Comparison of ENCODE assay signal across 8 cellular contexts in the genomic region with DNA sequence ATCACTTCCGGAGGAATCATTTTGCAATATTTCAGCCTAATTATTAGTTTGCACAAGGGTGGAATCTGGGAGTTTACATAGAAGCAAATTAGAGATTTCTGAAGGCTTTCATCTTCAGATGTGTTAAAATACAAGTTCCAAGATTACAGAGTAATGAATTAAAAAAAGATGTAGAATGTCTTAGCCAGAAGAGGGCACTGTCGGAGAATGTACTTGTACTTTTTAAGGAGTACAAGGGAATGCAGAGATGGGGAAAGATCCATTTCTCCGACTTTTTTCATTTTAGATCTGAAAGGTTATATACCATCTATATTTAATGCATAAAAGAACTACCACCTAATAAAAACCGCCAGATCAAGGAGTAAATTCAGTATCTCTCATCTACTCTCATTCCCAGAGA. TPM values are rescaled to one million over a fixed set of nuclear protein-coding genes. Genes with fewer than 3 reads are reported as not detected.
DNase-seq lines count a peak whose midpoint lies in the region; ATAC-seq and TF ChIP-seq lines count a peak whose summit lies in the region.

No MANE protein-coding gene starts in this region.

- H3K4me3 ChIP-seq in H7 (ENCODE audit: insufficient read depth, low read depth, low read length): no peak overlapping the region
- H3K4me3 ChIP-seq in left lung: no peak overlapping the region
- no peak overlapping the region for H3K4me3 ChIP-seq in MG63

- peak overlapping the region; percentile 56 for H3K27ac Mint-ChIP-seq in activated T-helper 17 cell treated with anti-CD3 and anti-CD28 coated beads, Interleukin-2, amount 50 U/mL, for 72 hours

- TF ChIP-seq CTCF in left lung (IDR thresholded peaks at IDR 0.05): peak in 1 of 2 donors; percentile 24

- H3K9me3 ChIP-seq in left lung: no peaks in the 10 kb centered on the region
- no peaks in the 10 kb centered on the region for H3K9me3 ChIP-seq in MG63

- no peak for ATAC-seq in activated T-helper 17 cell treated with anti-CD3 and anti-CD28 coated beads, Interleukin-2, amount 50 U/mL, for 72 hours (replicated peaks)
- ATAC-seq in left lung: peak; percentile 71
- no peak for ATAC-seq in GM21717 (IDR thresholded peaks at IDR 0.05; ENCODE audit: unreplicated experiment)
- ATAC-seq in GM19452 (IDR thresholded peaks at IDR 0.05; ENCODE audit: unreplicated experiment): no peak

- no peak overlapping the region for H3K4me3 Mint-ChIP-seq in activated T-helper 17 cell treated with anti-CD3 and anti-CD28 coated beads, Interleukin-2, amount 50 U/mL, for 72 hours

- peaks cover 4% of the 10 kb centered on the region for H3K4me1 Mint-ChIP-seq in activated T-helper 17 cell treated with anti-CD3 and anti-CD28 coated beads, Interleukin-2, amount 50 U/mL, for 72 hours

- H3K27me3 ChIP-seq in H7 (ENCODE audit: control insufficient read depth, insufficient read depth, low read length) (no peaks in the 10 kb centered on the region), left lung (no peaks in the 10 kb centered on the region), MG63 (no peaks in the 10 kb centered on the region)

- DNase-seq in AML-193 (lab: John Stamatoyannopoulos, UW) (peak; percentile 43 to 44), H7 (peak; percentile 28), left lung (no peak), retina (no peak), MG63 (no peak)

- no peaks in the 10 kb centered on the region for H3K4me1 ChIP-seq in left lung

- intact Hi-C loops in left lung (cut with DNase I): loop anchor here in 1 of 2 donors (5.0 kb wide), 1 partner anchor 218 kb away; no protein-coding TSS in a partner anchor

- H3K36me3 Mint-ChIP-seq in activated T-helper 17 cell treated with anti-CD3 and anti-CD28 coated beads, Interleukin-2, amount 50 U/mL, for 72 hours (ENCODE audit: low read depth): peaks cover 94% of the 10 kb centered on the region

- H3K36me3 ChIP-seq in H7 (replicated peaks; ENCODE audit: control insufficient read depth, insufficient read depth, low read length) (peaks cover 14% of the 10 kb centered on the region), left lung (peaks cover 4 to 80% of the 10 kb centered on the region in 2 donors), MG63 (peaks cover 87% of the 10 kb centered on the region)

- H3K27ac ChIP-seq in left lung: no peak overlapping the region

- H3K27me3 Mint-ChIP-seq in activated T-helper 17 cell treated with anti-CD3 and anti-CD28 coated beads, Interleukin-2, amount 50 U/mL, for 72 hours: no peaks in the 10 kb centered on the region

- H3K9me3 Mint-ChIP-seq in activated T-helper 17 cell treated with anti-CD3 and anti-CD28 coated beads, Interleukin-2, amount 50 U/mL, for 72 hours: no peaks in the 10 kb centered on the region

RNA-seq across cellular contexts. Expression of gene WDR5B, which starts 43.1 kb away (rescaled TPM):
- total RNA-seq in H7 (2014; rRNA removed; shearing (Covaris generic)): 1.1 and 1.2 TPM in 2 replicates
- 1 to 10 TPM; 2.3 to 4.0 TPM for total RNA-seq in activated T-helper 17 cell treated with anti-CD3 and anti-CD28 coated beads, Interleukin-2, amount 50 U/mL, for 72 hours
- total RNA-seq in left lung: 1 to 10 TPM; 5.5 to 6.4 TPM
- 9.2 and 10.5 TPM in 2 replicates for total RNA-seq in MG63 (2014; rRNA removed; shearing (Covaris generic); ENCODE audit: low replicate concordance)

RNA-seq across cellular contexts. Expression of gene KPNA1, which starts 55.7 kb away (rescaled TPM):
- 20.4 and 34.1 TPM in 2 replicates for total RNA-seq in H7 (2014; rRNA removed; shearing (Covaris generic))
- total RNA-seq in activated T-helper 17 cell treated with anti-CD3 and anti-CD28 coated beads, Interleukin-2, amount 50 U/mL, for 72 hours: 10 to 100 TPM; 29.2 to 47.9 TPM
- total RNA-seq in left lung: 10 to 100 TPM; 54.2 to 71.4 TPM
- 102 and 126 TPM in 2 replicates for total RNA-seq in MG63 (2014; rRNA removed; shearing (Covaris generic); ENCODE audit: low replicate concordance)

Comparison
In these comparisons a context has a peak if more than half of its experiments do, and no peak if none do; other contexts are left out.
1. DNase-seq: peak in AML-193 (2 of 2) and H7 (single experiment); none in left lung (0 of 2), retina (single experiment) and MG63 (single experiment).